ENCODE assay signal across 21 cellular contexts in the genomic region with DNA sequence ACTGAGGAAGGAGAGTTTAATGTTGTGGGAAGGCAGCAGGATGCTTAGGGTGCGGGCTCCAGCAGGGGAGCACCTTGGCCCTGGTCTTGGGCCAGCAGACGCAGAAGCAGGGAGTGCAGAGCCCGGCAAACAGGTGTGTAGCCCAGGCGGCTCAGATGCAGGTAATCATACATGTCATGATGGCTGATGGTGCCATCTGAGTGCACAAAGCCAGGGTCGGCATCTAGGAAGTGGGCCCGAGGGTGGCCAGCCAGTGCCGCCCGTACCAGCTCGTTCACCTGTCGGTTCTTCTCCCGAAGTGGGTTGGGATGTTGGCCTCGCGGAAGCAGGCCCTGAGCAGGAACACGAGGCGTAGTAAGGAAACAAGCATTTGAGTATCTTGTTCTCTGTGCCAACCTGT. TPM values are rescaled to one million over a fixed set of nuclear protein-coding genes. Genes with fewer than 3 reads are reported as not detected.
"Had no signal": no experiment of that assay in that cellular context is flagged by ENCODE, and none has a peak within 500 bp of the region (broad histone marks: within the 10 kb centered on the region; RNA-seq: fewer than 3 reads in every experiment).

No MANE protein-coding gene starts in this region.

- DNase-seq: activated CD4-positive, alpha-beta memory T cell treated with anti-CD3 and anti-CD28 coated beads, Interleukin-2, amount 10 ng/mL, durations not matched to agents 7 days and 5 days; activated CD4-positive, alpha-beta T cell treated with anti-CD3 and anti-CD28 coated beads for 1 hour; amygdala; brain microvascular endothelial cell; cerebellar nuclear complex; endodermal cell; hypothalamus; left cardiac atrium; lower lobe of right lung; naive B cell; occipital lobe; psoas muscle; spleen; stimulated activated CD4-positive, alpha-beta T cell treated with anti-CD3 and anti-CD28 coated beads, Interleukin-1b, Interleukin-23, amount 100 ng/mL, for 48 hours; stimulated activated naive B cell treated with anti-CD40 and anti-IgM and Interleukin-4, amounts not matched to agents 10 μg/mL and 1 μg/mL and 100 μg/mL, for 72 hours; trophoblast cell had no signal

- H3K27me3 Mint-ChIP-seq: activated CD4-positive, alpha-beta memory T cell treated with anti-CD3 and anti-CD28 coated beads, Interleukin-2, amount 10 ng/mL, durations not matched to agents 7 days and 5 days; activated naive CD8-positive, alpha-beta T cell; dendritic cell treated with granulocyte-macrophage colony-stimulating factor and Interleukin-4, amounts not matched to agents 40 ng/mL and 50 ng/mL, for 4 days; naive B cell; stimulated activated naive B cell treated with anti-CD40 and anti-IgM and Interleukin-4, amounts not matched to agents 10 μg/mL and 1 μg/mL and 100 μg/mL, for 72 hours had no signal

- H3K27ac Mint-ChIP-seq: activated CD4-positive, alpha-beta memory T cell treated with anti-CD3 and anti-CD28 coated beads, Interleukin-2, amount 10 ng/mL, durations not matched to agents 7 days and 5 days; activated naive CD8-positive, alpha-beta T cell; dendritic cell treated with granulocyte-macrophage colony-stimulating factor and Interleukin-4, amounts not matched to agents 40 ng/mL and 50 ng/mL, for 4 days; endodermal cell had no signal

- H3K36me3 Mint-ChIP-seq: activated naive CD8-positive, alpha-beta T cell had no signal

- H3K9me3 Mint-ChIP-seq: activated CD4-positive, alpha-beta memory T cell treated with anti-CD3 and anti-CD28 coated beads, Interleukin-2, amount 10 ng/mL, durations not matched to agents 7 days and 5 days; activated T-helper 2 cell treated with anti-CD3 and anti-CD28 coated beads, Interferon-gamma antibody, Interleukin-2, Interleukin-4, amounts not matched to agents 10 μg/mL and 5 μg/mL and 100 μg/mL, durations not matched to agents 14 hours and 24 hours and 36 hours; dendritic cell treated with granulocyte-macrophage colony-stimulating factor and Interleukin-4, amounts not matched to agents 40 ng/mL and 50 ng/mL, for 4 days; endodermal cell; naive B cell; stimulated activated naive B cell treated with anti-CD40 and anti-IgM and Interleukin-4, amounts not matched to agents 10 μg/mL and 1 μg/mL and 100 μg/mL, for 72 hours had no signal

- H3K4me3 Mint-ChIP-seq: activated CD4-positive, alpha-beta memory T cell treated with anti-CD3 and anti-CD28 coated beads, Interleukin-2, amount 10 ng/mL, durations not matched to agents 7 days and 5 days; activated naive CD8-positive, alpha-beta T cell; dendritic cell treated with granulocyte-macrophage colony-stimulating factor and Interleukin-4, amounts not matched to agents 40 ng/mL and 50 ng/mL, for 4 days; endodermal cell; stimulated activated naive B cell treated with anti-CD40 and anti-IgM and Interleukin-4, amounts not matched to agents 10 μg/mL and 1 μg/mL and 100 μg/mL, for 72 hours had no signal

- ATAC-seq: left cardiac atrium, lower lobe of right lung, psoas muscle, sciatic nerve had no signal

- H3K27ac ChIP-seq: brain microvascular endothelial cell, lower lobe of right lung, psoas muscle had no signal

RNA-seq across cellular contexts. Expression of gene TMEM145, which starts 16.1 kb away (rescaled TPM):
- total RNA-seq: glomerular endothelial cell, lower lobe of right lung, sciatic nerve had no signal
